1 cellular context compared by ENCODE assay signal in the genomic region with DNA sequence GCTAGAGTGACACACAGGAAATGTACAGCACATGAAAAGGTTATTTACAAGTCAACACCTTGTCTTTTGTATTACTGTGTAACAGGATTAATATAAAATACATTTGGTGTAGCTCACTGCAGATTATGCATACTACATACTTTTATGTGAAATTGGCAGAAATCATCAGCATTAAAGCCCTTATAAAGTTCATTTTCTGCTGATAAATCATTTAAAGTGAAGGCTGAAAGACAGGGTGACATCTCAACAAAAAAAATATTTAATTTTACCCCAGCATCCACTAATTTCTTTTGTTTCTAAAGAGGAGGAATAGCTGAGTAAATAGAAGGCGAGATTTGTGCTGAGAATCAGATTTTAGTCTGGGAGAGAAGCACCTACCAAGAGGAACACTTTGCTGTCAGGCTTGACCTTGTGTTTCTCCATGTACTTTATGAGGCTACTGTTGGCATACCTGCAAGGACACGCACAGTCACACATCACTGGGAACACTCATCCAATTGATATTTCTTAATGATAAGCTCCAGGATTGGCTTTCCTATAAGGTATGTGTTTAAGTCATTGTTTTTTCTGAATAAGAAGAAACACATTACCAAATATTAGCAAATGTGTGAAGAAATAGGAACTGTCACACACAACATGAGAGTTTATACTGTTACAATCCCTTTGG.
TF ChIP-seq lines count a peak whose summit lies in the region.

No MANE protein-coding gene starts in this region.

TF ChIP-seq in HepG2, 621 proteins besides CTCF, POLR2A, EP300 and RAD21 (continued from another document):
- TF ChIP-seq MAFF (IDR thresholded peaks at IDR 0.05; ENCODE audit: low read depth, low read length), result peak; percentile 51; the same call in 1 of the 2 replicates
- no peak for TF ChIP-seq ZFP36L2 (CRISPR knock-in tag; IDR thresholded peaks at IDR 0.05)
- TF ChIP-seq, protein P1, sequence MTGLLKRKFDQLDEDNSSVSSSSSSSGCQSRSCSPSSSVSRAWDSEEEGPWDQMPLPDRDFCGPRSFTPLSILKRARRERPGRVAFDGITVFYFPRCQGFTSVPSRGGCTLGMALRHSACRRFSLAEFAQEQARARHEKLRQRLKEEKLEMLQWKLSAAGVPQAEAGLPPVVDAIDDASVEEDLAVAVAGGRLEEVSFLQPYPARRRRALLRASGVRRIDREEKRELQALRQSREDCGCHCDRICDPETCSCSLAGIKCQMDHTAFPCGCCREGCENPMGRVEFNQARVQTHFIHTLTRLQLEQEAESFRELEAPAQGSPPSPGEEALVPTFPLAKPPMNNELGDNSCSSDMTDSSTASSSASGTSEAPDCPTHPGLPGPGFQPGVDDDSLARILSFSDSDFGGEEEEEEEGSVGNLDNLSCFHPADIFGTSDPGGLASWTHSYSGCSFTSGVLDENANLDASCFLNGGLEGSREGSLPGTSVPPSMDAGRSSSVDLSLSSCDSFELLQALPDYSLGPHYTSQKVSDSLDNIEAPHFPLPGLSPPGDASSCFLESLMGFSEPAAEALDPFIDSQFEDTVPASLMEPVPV (CRISPR knock-in tag; IDR thresholded peaks at IDR 0.05), result no peak
